In the genomic region with DNA sequence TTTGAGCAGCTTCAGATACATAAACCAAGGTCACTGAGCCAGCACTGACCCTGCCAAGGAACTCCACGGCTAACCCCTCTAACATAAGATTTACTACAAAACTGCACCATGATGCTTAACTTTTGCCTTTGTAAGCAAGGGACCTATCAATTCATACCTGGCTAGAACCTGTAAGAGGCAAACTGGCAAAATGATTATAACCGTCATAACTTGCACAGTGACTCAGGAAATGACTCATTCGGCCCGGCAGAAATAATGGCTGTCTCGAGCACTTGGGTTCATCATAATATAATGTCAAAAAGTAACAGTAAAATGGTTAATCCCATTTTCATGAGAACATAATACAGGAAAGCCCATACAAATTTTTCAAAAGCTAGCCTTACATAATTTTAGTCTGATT, we compare ENCODE assay signal across 9 cellular contexts. TPM values are rescaled to one million over a fixed set of nuclear protein-coding genes. Genes with fewer than 3 reads are reported as not detected.
A peak's percentile ranks its signal among the peaks of the same experiment; 100 is the strongest.
DNase-seq lines count a peak whose midpoint lies in the region; ATAC-seq and TF ChIP-seq lines count a peak whose summit lies in the region.
"Had no signal": no experiment of that assay in that cellular context is flagged by ENCODE, and none has a peak within 500 bp of the region (broad histone marks: within the 10 kb centered on the region; RNA-seq: fewer than 3 reads in every experiment).

No MANE protein-coding gene starts in this region.

- no peak overlapping the region for H2BK15ac ChIP-seq in H9 (ENCODE audit: low read depth, low read length)

- H3K9me2 ChIP-seq in Karpas-422 (replicated peaks; ENCODE audit: insufficient read depth, low read length) = no peaks in the 10 kb centered on the region

- no peak for TF ChIP-seq POLR2A in spleen (IDR thresholded peaks at IDR 0.05)

- no peak overlapping the region for H2BK20ac ChIP-seq in H9 (ENCODE audit: low read depth, low read length, poor library complexity, severe bottlenecking)

- no peak for DNase-seq in H9
- peak; percentile 36 for DNase-seq in activated naive CD8-positive, alpha-beta T cell treated with anti-CD3 and anti-CD28 coated beads, Interleukin-2, amount 50 U/mL, for 24 hours
- DNase-seq in stimulated activated CD4-positive, alpha-beta T cell treated with anti-CD3 and anti-CD28 coated beads, Interleukin-4, amount 100 ng/mL, for 1 hour = peak; percentile 17
- no peak for DNase-seq in Karpas-422
- DNase-seq in spleen = no peak
- DNase-seq in HK-2 (ENCODE audit: unreplicated experiment) = no peak
- DNase-seq: aorta, right lobe of liver had no signal

- no peak overlapping the region for H3K4ac ChIP-seq in H9 (ENCODE audit: low read depth, low read length)

- H3K4me1 ChIP-seq in H9 (ENCODE audit: insufficient read depth, low read length) (no peaks in the 10 kb centered on the region), OCI-LY3 (ENCODE audit: low read length) (peaks cover 45% of the 10 kb centered on the region), Karpas-422 (ENCODE audit: low read length) (0 out of 2 replicates have a peak, but pooled peaks cover 5% of the 10 kb centered on the region), spleen (peaks cover 0 to 42% (median 15%) of the 10 kb centered on the region in 6 donors)
- H3K4me1 ChIP-seq: right lobe of liver had no signal

- no peaks in the 10 kb centered on the region for H3K27me3 Mint-ChIP-seq in H9 (ENCODE audit: low read depth)
- H3K27me3 Mint-ChIP-seq in activated naive CD8-positive, alpha-beta T cell treated with anti-CD3 and anti-CD28 coated beads, Interleukin-2, amount 50 U/mL, for 24 hours = no peaks in the 10 kb centered on the region

- no peak overlapping the region for H4K91ac ChIP-seq in H9 (ENCODE audit: insufficient read length, low read depth, low read length)

- no peaks in the 10 kb centered on the region for H3K23me2 ChIP-seq in H9 (ENCODE audit: insufficient read length, low read depth, low read length, poor library complexity, severe bottlenecking)

- 0 out of 2 replicates have a peak overlapping the region, but pooled peaks have one; percentile 7 for H3K4me3 ChIP-seq in OCI-LY3 (ENCODE audit: low read length)
- no peak overlapping the region for H3K4me3 ChIP-seq in Karpas-422 (ENCODE audit: low read length)
- H3K4me3 ChIP-seq in spleen = no peak overlapping the region
- H3K4me3 ChIP-seq: right lobe of liver had no signal

- H3K4me1 Mint-ChIP-seq in H9 = peaks cover 23 to 24% of the 10 kb centered on the region in 2 experiments
- peaks cover 29% of the 10 kb centered on the region for H3K4me1 Mint-ChIP-seq in activated naive CD8-positive, alpha-beta T cell treated with anti-CD3 and anti-CD28 coated beads, Interleukin-2, amount 50 U/mL, for 24 hours

- H3K36me3 Mint-ChIP-seq in H9 (ENCODE audit: insufficient read depth in 1 of 3, low read depth in 3 of 3) = peaks cover 0 to 5% (median 0%) of the 10 kb centered on the region in 3 experiments; a peak in 3 of 7 replicates
- H3K36me3 Mint-ChIP-seq in activated naive CD8-positive, alpha-beta T cell treated with anti-CD3 and anti-CD28 coated beads, Interleukin-2, amount 50 U/mL, for 24 hours (ENCODE audit: low read depth) = peaks cover 47% of the 10 kb centered on the region

- no peak overlapping the region for H2BK5ac ChIP-seq in H9 (ENCODE audit: insufficient read length, low read length)

- no peaks in the 10 kb centered on the region for H3K9me3 Mint-ChIP-seq in H9
- H3K9me3 Mint-ChIP-seq in activated naive CD8-positive, alpha-beta T cell treated with anti-CD3 and anti-CD28 coated beads, Interleukin-2, amount 50 U/mL, for 24 hours = no peaks in the 10 kb centered on the region

- H3K9me3 ChIP-seq in H9 (ENCODE audit: control insufficient read depth, low read depth, low read length) = no peaks in the 10 kb centered on the region
- H3K9me3 ChIP-seq in OCI-LY3 (ENCODE audit: insufficient read depth, low read length) = no peaks in the 10 kb centered on the region
- no peaks in the 10 kb centered on the region for H3K9me3 ChIP-seq in Karpas-422 (ENCODE audit: low read length)
- H3K9me3 ChIP-seq in spleen = no peaks in the 10 kb centered on the region
- H3K9me3 ChIP-seq: right lobe of liver had no signal

- ATAC-seq in activated naive CD8-positive, alpha-beta T cell treated with anti-CD3 and anti-CD28 coated beads, Interleukin-2, amount 50 U/mL, for 24 hours = peak; percentile 95

- H4K5ac ChIP-seq in H9 (ENCODE audit: insufficient read length, low read depth, low read length) = no peak overlapping the region

- H3K36me3 ChIP-seq in OCI-LY3 (replicated peaks; ENCODE audit: low read depth, low read length) = peaks cover 8% of the 10 kb centered on the region
- H3K36me3 ChIP-seq in Karpas-422 (ENCODE audit: insufficient read depth, low read length) = no peaks in the 10 kb centered on the region
- peaks cover 0 to 100% (median 61%) of the 10 kb centered on the region in 6 donors for H3K36me3 ChIP-seq in spleen

- no peak overlapping the region for H3K4me2 ChIP-seq in H9 (ENCODE audit: insufficient read depth, insufficient read length, low read length)
- H3K4me2 ChIP-seq in OCI-LY3 (ENCODE audit: low read length) = peak overlapping the region; percentile 44
- no peak overlapping the region for H3K4me2 ChIP-seq in Karpas-422 (ENCODE audit: low read depth, low read length, poor library complexity, severe bottlenecking)

- no peak overlapping the region for H3K18ac ChIP-seq in H9 (ENCODE audit: insufficient read length, low read depth, low read length)

- no peak overlapping the region for H4K8ac ChIP-seq in H9 (replicated peaks; ENCODE audit: insufficient read length, low read depth, low read length)

- TF ChIP-seq CTCF in H9 (conservative IDR thresholded peaks at IDR 0.05) (no peak), OCI-LY3 (IDR thresholded peaks at IDR 0.05; ENCODE audit: low read depth, low read length) (no peak), spleen (IDR thresholded peaks at IDR 0.05 in 8 of 11, conservative IDR thresholded peaks at IDR 0.05 in 3 of 11) (no peak)

- WGBS in H9 (ENCODE audit: extremely low coverage, insufficient read length, low lambda C conversion rate) = no CpG with 5 or more reads among the region's 5 CpGs
- WGBS in spleen, 5 donors = 17 to 31% (median 24%) methylated on average over 5 of the region's 5 CpGs

- H3K9ac ChIP-seq in H9 (ENCODE audit: extremely low read depth, insufficient read length, low read length) = no peak overlapping the region
- no peak overlapping the region for H3K9ac ChIP-seq in OCI-LY3 (ENCODE audit: low read length)
- no peak overlapping the region for H3K9ac ChIP-seq in Karpas-422 (ENCODE audit: low read length)

- H3K27ac Mint-ChIP-seq in H9 = peak overlapping the region in 2 of 3 experiments; percentile 37 to 68; a peak in 2 of 7 replicates
- H3K27ac Mint-ChIP-seq in activated naive CD8-positive, alpha-beta T cell treated with anti-CD3 and anti-CD28 coated beads, Interleukin-2, amount 50 U/mL, for 24 hours = peak overlapping the region; percentile 20

- H2AK5ac ChIP-seq in H9 (ENCODE audit: insufficient read length, low read length) = no peak overlapping the region

- no peaks in the 10 kb centered on the region for H3K79me2 ChIP-seq in H9 (ENCODE audit: insufficient read depth, low read length)
- H3K79me2 ChIP-seq in OCI-LY3 (ENCODE audit: low read length) = no peaks in the 10 kb centered on the region
- no peaks in the 10 kb centered on the region for H3K79me2 ChIP-seq in Karpas-422 (ENCODE audit: low read length)

- no peaks in the 10 kb centered on the region for H3K79me1 ChIP-seq in H9 (ENCODE audit: insufficient read depth, low read depth, low read length, poor library complexity, severe bottlenecking)

- H3T11ph ChIP-seq in H9 (ENCODE audit: low read length) = no peak overlapping the region

- no peak overlapping the region for H3K23ac ChIP-seq in H9 (ENCODE audit: insufficient read length, low read depth, low read length)

- H3K27ac ChIP-seq in H9 (ENCODE audit: insufficient read length, low read depth, low read length) (no peak overlapping the region), OCI-LY3 (ENCODE audit: low read length) (no peak overlapping the region), Karpas-422 (ENCODE audit: low read length) (no peak overlapping the region), spleen (no peak overlapping the region)
- H3K27ac ChIP-seq: right lobe of liver had no signal

- no peak overlapping the region for H2BK12ac ChIP-seq in H9 (ENCODE audit: insufficient read length, low read depth, low read length)

- no peak overlapping the region for H3K4me3 Mint-ChIP-seq in H9
- no peak overlapping the region for H3K4me3 Mint-ChIP-seq in activated naive CD8-positive, alpha-beta T cell treated with anti-CD3 and anti-CD28 coated beads, Interleukin-2, amount 50 U/mL, for 24 hours

- no peak overlapping the region for H3K56ac ChIP-seq in H9 (ENCODE audit: insufficient read length, low read depth, low read length)

- H3K27me3 ChIP-seq in H9 (ENCODE audit: insufficient read depth, low read length) = no peaks in the 10 kb centered on the region
- H3K27me3 ChIP-seq in OCI-LY3 (ENCODE audit: low read depth, low read length) = no peaks in the 10 kb centered on the region
- H3K27me3 ChIP-seq in Karpas-422 (ENCODE audit: low read length) = no peaks in the 10 kb centered on the region
- H3K27me3 ChIP-seq in spleen (replicated peaks in 1 of 7) = no peaks in the 10 kb centered on the region
- H3K27me3 ChIP-seq: right lobe of liver had no signal

- no peak overlapping the region for H3K14ac ChIP-seq in H9 (ENCODE audit: insufficient read depth, low read length)

- intact Hi-C loops in spleen (cut with DNase I; ENCODE audit: low total_unique reads) = no loop called here

- H4K20me1 ChIP-seq in H9 (ENCODE audit: control insufficient read depth, insufficient read depth, insufficient read length) = no peaks in the 10 kb centered on the region
- H4K20me1 ChIP-seq in OCI-LY3 (ENCODE audit: insufficient read depth, low read length) = peaks cover under 1% of the 10 kb centered on the region; the same call in 1 of the 2 replicates
- H4K20me1 ChIP-seq in Karpas-422 (ENCODE audit: insufficient read depth, low read depth, low read length) = no peaks in the 10 kb centered on the region

- H2AFZ ChIP-seq in H9 (ENCODE audit: low read length) (no peak overlapping the region), OCI-LY3 (ENCODE audit: low read depth, low read length) (no peak overlapping the region), Karpas-422 (ENCODE audit: low read length) (no peak overlapping the region)

- H2BK120ac ChIP-seq in H9 (ENCODE audit: low read depth, low read length, poor library complexity, severe bottlenecking) = no peak overlapping the region

RNA-seq across cellular contexts. Expression of a gene that starts 17.2 kb away (rescaled TPM):
- 6.4 and 7.5 TPM in 2 replicates for total RNA-seq in H9 (2021)
- 1.2 and 1.6 TPM in 2 replicates for total RNA-seq in Karpas-422 (2014; rRNA removed; shearing (Covaris generic); ENCODE audit: low replicate concordance)
- 10 to 100 TPM; 28.6 to 69.5 (median 34.9) TPM for total RNA-seq in spleen
- polyA plus RNA-seq in spleen = 10 to 100 TPM in 1 of 3 donors, 1 to 10 TPM in 2; 9.4 to 11.9 (median 9.6) TPM

Comparison
In these comparisons a context has a peak if more than half of its experiments do, and no peak if none do; other contexts are left out.
1. DNase-seq: peak in activated naive CD8-positive, alpha-beta T cell treated with anti-CD3 and anti-CD28 coated beads, Interleukin-2, amount 50 U/mL, for 24 hours (single experiment) and stimulated activated CD4-positive, alpha-beta T cell treated with anti-CD3 and anti-CD28 coated beads, Interleukin-4, amount 100 ng/mL, for 1 hour (single experiment); none in H9 (single experiment), Karpas-422 (single experiment), spleen (single experiment) and HK-2 (single experiment).